In genomic region chr9:122394265-122395242, GRCh38 we compare ENCODE assay signal across 1 cellular context.
TF ChIP-seq lines count a peak whose summit lies in the region.

No MANE protein-coding gene starts in this region.

TF ChIP-seq in HepG2, 621 proteins besides CTCF, POLR2A, EP300 and RAD21 (continued from another document):
- TF ChIP-seq PAXIP1 (CRISPR knock-in tag; conservative IDR thresholded peaks at IDR 0.05) (no peak), GATA4 (IDR thresholded peaks at IDR 0.05; ENCODE audit: borderline replicate concordance, low read depth) (no peak), DDIT3 (CRISPR knock-in tag; IDR thresholded peaks at IDR 0.05) (no peak), MTF1 (CRISPR knock-in tag; IDR thresholded peaks at IDR 0.05) (no peak), SNAPC5 (CRISPR knock-in tag; IDR thresholded peaks at IDR 0.05; ENCODE audit: borderline replicate concordance) (no peak), NRL (CRISPR knock-in tag; IDR thresholded peaks at IDR 0.05; ENCODE audit: borderline replicate concordance) (no peak), U2AF2 (IDR thresholded peaks at IDR 0.05; ENCODE audit: low read depth, low read length) (no peak), ZBTB33 (CRISPR knock-in tag; IDR thresholded peaks at IDR 0.05) (no peak), LRRFIP1 (CRISPR knock-in tag; conservative IDR thresholded peaks at IDR 0.05) (no peak), ZNF446 (CRISPR knock-in tag; IDR thresholded peaks at IDR 0.05) (no peak), ZNF276 (CRISPR knock-in tag; IDR thresholded peaks at IDR 0.05; ENCODE audit: low read depth) (no peak)
